ENCODE assay signal across 1 cellular context in genomic region chr15:66749841-66750575, GRCh38.
TF ChIP-seq lines count a peak whose summit lies in the region.

No MANE protein-coding gene starts in this region.

TF ChIP-seq in WTC11, 78 proteins besides CTCF, POLR2A, EP300 and RAD21 (continued from another document):
- no peak for TF ChIP-seq ARID4B (CRISPR knock-in tag; IDR thresholded peaks at IDR 0.05; ENCODE audit: borderline replicate concordance)
- no peak for TF ChIP-seq NR2C2 (CRISPR knock-in tag; IDR thresholded peaks at IDR 0.05)
- no peak for TF ChIP-seq FOXK1 (CRISPR knock-in tag; IDR thresholded peaks at IDR 0.05)
- no peak for TF ChIP-seq CBFB (CRISPR knock-in tag; IDR thresholded peaks at IDR 0.05; ENCODE audit: low read depth)
- no peak for TF ChIP-seq ZNF232 (CRISPR knock-in tag; IDR thresholded peaks at IDR 0.05)
- no peak for TF ChIP-seq PRRX2 (CRISPR knock-in tag; IDR thresholded peaks at IDR 0.05)
